ENCODE assay signal across 13 cellular contexts in the genomic region with DNA sequence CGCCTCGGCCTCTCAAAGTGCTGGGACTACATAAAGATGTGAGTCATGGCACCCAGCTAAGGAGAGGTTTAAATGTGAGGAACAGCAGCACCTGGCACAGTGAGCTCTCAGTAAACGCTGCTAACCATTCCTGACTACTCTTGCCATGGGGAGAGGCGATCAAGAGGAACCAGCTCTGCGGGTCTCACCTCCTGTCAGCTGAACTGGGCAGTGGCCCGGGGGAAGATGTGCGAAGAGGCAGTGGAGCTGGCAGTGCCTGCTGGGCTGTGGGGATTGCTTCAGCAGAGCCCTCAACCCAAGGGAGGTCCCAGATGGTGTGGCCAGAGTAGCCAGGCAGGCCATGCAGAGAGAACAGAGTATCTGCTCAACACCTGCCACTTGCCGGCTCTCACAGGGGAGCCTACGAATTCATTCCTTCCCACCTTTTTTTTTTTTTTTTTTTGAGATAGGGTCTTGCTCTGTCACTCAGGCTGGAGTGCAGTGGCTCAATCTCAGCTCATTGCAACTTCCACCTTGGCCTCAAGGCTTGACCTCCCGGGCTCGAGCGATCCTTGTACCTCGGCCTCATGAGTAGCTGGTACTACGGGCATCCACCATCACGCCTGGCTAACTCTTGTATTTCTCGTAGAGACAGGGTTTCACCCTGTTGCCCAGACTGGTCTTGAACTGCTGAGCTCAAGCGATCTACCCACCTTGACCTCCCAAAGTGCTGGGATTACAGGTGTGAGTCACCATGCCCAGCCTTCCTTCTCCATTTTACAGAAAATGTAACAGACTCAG. TPM values are rescaled to one million over a fixed set of nuclear protein-coding genes. Genes with fewer than 3 reads are reported as not detected.
A peak's percentile ranks its signal among the peaks of the same experiment; 100 is the strongest.
DNase-seq lines count a peak whose midpoint lies in the region; ATAC-seq lines count a peak whose summit lies in the region.
"Had no signal": no experiment of that assay in that cellular context is flagged by ENCODE, and none has a peak within 500 bp of the region (broad histone marks: within the 10 kb centered on the region; RNA-seq: fewer than 3 reads in every experiment).

No MANE protein-coding gene starts in this region.

- no peaks in the 10 kb centered on the region for H3K27me3 Mint-ChIP-seq in activated naive CD8-positive, alpha-beta T cell treated with anti-CD3 and anti-CD28 coated beads, Interleukin-2, amount 10 ng/mL, durations not matched to agents 7 days and 5 days

- no peaks in the 10 kb centered on the region for H3K9me3 Mint-ChIP-seq in activated naive CD8-positive, alpha-beta T cell treated with anti-CD3 and anti-CD28 coated beads, Interleukin-2, amount 10 ng/mL, durations not matched to agents 7 days and 5 days
- H3K9me3 Mint-ChIP-seq: mesothelial cell of epicardium had no signal

- H3K4me1 Mint-ChIP-seq in activated naive CD8-positive, alpha-beta T cell treated with anti-CD3 and anti-CD28 coated beads, Interleukin-2, amount 10 ng/mL, durations not matched to agents 7 days and 5 days: peaks cover 31% of the 10 kb centered on the region

- ATAC-seq in activated naive CD8-positive, alpha-beta T cell treated with anti-CD3 and anti-CD28 coated beads, Interleukin-2, amount 10 ng/mL, durations not matched to agents 7 days and 5 days (ENCODE audit: low read depth): no peak

- H3K36me3 Mint-ChIP-seq in activated naive CD8-positive, alpha-beta T cell treated with anti-CD3 and anti-CD28 coated beads, Interleukin-2, amount 10 ng/mL, durations not matched to agents 7 days and 5 days: peaks cover 15% of the 10 kb centered on the region

- no peak overlapping the region for H3K4me3 Mint-ChIP-seq in activated naive CD8-positive, alpha-beta T cell treated with anti-CD3 and anti-CD28 coated beads, Interleukin-2, amount 10 ng/mL, durations not matched to agents 7 days and 5 days
- H3K4me3 Mint-ChIP-seq: mesothelial cell of epicardium had no signal

- peak overlapping the region; percentile 79 for H3K27ac Mint-ChIP-seq in activated naive CD8-positive, alpha-beta T cell treated with anti-CD3 and anti-CD28 coated beads, Interleukin-2, amount 10 ng/mL, durations not matched to agents 7 days and 5 days
- H3K27ac Mint-ChIP-seq: mesothelial cell of epicardium had no signal

- POLR2A ChIA-PET in activated naive CD8-positive, alpha-beta T cell treated with anti-CD3 and anti-CD28 coated beads, Interleukin-2, amount 10 ng/mL, durations not matched to agents 7 days and 5 days (lab: Charles Lee): interaction anchor here (0.5 to 2.4 kb wide), 6 partner anchors 11 to 507 kb away, joined by 3 to 10 read pairs (median 3); a partner anchor contains a TSS

- peak; percentile 24 for DNase-seq in DMS53 (lab: John Stamatoyannopoulos, UW)
- no peak for DNase-seq in DMS53 treated with DMSO at 0.1 percent for 48 hours (lab: John Stamatoyannopoulos, UW; ENCODE audit: unreplicated experiment)
- no peak for DNase-seq in activated naive CD8-positive, alpha-beta T cell treated with anti-CD3 and anti-CD28 coated beads, Interleukin-2, amount 10 ng/mL, durations not matched to agents 7 days and 5 days
- peak; percentile 57 for DNase-seq in renal cortical epithelial cell (ENCODE audit: low read depth)
- no peak for DNase-seq in NCI-H2171 treated with DMSO at 0.1 percent for 48 hours (lab: John Stamatoyannopoulos, UW)
- no peak for DNase-seq in pons (ENCODE audit: low spot score)
- DNase-seq: 8988T, hippocampal formation, NCI-H1105 treated with DMSO at 0.1 percent for 48 hours, NCI-H524 had no signal

RNA-seq across cellular contexts. Expression of a gene that starts 6.8 kb away (rescaled TPM):
- total RNA-seq in activated naive CD8-positive, alpha-beta T cell treated with anti-CD3 and anti-CD28 coated beads, Interleukin-2, amount 10 ng/mL, durations not matched to agents 7 days and 5 days: 10 to 100 TPM; 51.0 to 54.5 TPM
- total RNA-seq in renal cortical epithelial cell: 8.0 and 15.3 TPM in 2 replicates

RNA-seq across cellular contexts. Expression of a gene that starts 10.1 kb away (rescaled TPM):
- total RNA-seq in activated naive CD8-positive, alpha-beta T cell treated with anti-CD3 and anti-CD28 coated beads, Interleukin-2, amount 10 ng/mL, durations not matched to agents 7 days and 5 days: 1 to 10 TPM in 1 of 2 experiments, under 1 TPM in 1; 0.74 to 2.1 TPM
- 0.15 TPM in 1 of 2 replicates, not detected in the other for total RNA-seq in renal cortical epithelial cell
- total RNA-seq: HT1080, pulmonary artery endothelial cell had no signal

RNA-seq across cellular contexts. Expression of a gene that starts 28.7 kb away (rescaled TPM):
- total RNA-seq in activated naive CD8-positive, alpha-beta T cell treated with anti-CD3 and anti-CD28 coated beads, Interleukin-2, amount 10 ng/mL, durations not matched to agents 7 days and 5 days: 10 to 100 TPM; 21.5 to 22.0 TPM
- 3.5 and 19.0 TPM in 2 replicates for total RNA-seq in renal cortical epithelial cell
- total RNA-seq: HT1080 had no signal

RNA-seq across cellular contexts. Expression of a gene that starts 31.0 kb away (rescaled TPM):
- total RNA-seq in activated naive CD8-positive, alpha-beta T cell treated with anti-CD3 and anti-CD28 coated beads, Interleukin-2, amount 10 ng/mL, durations not matched to agents 7 days and 5 days: 100 to 1,000 TPM; 152 to 157 TPM
- total RNA-seq in renal cortical epithelial cell: 158 and 181 TPM in 2 replicates

RNA-seq across cellular contexts. Expression of a gene that starts 47.9 kb away (rescaled TPM):
- 10 to 100 TPM; 99.3 to 99.4 TPM for total RNA-seq in activated naive CD8-positive, alpha-beta T cell treated with anti-CD3 and anti-CD28 coated beads, Interleukin-2, amount 10 ng/mL, durations not matched to agents 7 days and 5 days
- 58.3 and 58.9 TPM in 2 replicates for total RNA-seq in renal cortical epithelial cell

Comparison
In these comparisons a context has a peak if more than half of its experiments do, and no peak if none do; other contexts are left out.
1. DNase-seq: peak in DMS53 (single experiment) and renal cortical epithelial cell (single experiment); none in DMS53 treated with DMSO at 0.1 percent for 48 hours (single experiment), activated naive CD8-positive, alpha-beta T cell treated with anti-CD3 and anti-CD28 coated beads, Interleukin-2, amount 10 ng/mL, durations not matched to agents 7 days and 5 days (single experiment), NCI-H2171 treated with DMSO at 0.1 percent for 48 hours (single experiment) and pons (single experiment).